ENCODE assay signal across 15 cellular contexts in the genomic region with DNA sequence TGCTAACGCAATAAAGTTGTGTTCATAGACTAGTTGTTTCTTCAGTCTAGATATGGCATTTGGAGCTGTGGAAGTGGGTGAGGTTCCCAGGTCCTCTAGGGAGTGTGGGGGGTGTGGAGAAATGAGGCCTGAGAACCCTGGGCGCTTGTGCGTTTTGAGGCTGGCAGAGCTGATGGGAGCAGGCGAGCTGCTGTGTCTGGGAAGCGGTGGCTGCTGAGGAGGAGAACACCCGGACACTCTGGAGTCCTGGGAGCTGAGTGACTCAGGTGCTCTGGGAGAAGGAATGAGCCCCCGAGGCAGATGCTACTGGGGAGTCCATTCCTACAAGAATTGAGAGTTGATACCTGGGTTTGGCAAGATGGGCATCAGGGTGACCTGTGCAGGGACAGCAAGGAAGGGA.
DNase-seq lines count a peak whose midpoint lies in the region; ATAC-seq and TF ChIP-seq lines count a peak whose summit lies in the region.
"Had no signal": no experiment of that assay in that cellular context is flagged by ENCODE, and none has a peak within 500 bp of the region (broad histone marks: within the 10 kb centered on the region; RNA-seq: fewer than 3 reads in every experiment).

No MANE protein-coding gene starts in this region.

- intact Hi-C loops in vagina (cut with DNase I): no loop called here
- intact Hi-C loops in left lung (cut with DNase I): no loop called here

- H3K27me3 ChIP-seq in vagina (no peaks in the 10 kb centered on the region), left lung (no peaks in the 10 kb centered on the region)
- H3K27me3 ChIP-seq: BLaER1 had no signal

- peaks cover 38% of the 10 kb centered on the region for H3K36me3 Mint-ChIP-seq in central memory CD8-positive, alpha-beta T cell (ENCODE audit: insufficient read depth)

- no peaks in the 10 kb centered on the region for H3K4me1 Mint-ChIP-seq in central memory CD8-positive, alpha-beta T cell

- H3K4me3 ChIP-seq in vagina: no peak overlapping the region
- no peak overlapping the region for H3K4me3 ChIP-seq in left lung
- H3K4me3 ChIP-seq: BLaER1, GM23248 had no signal

- DNase-seq in activated CD8-positive, alpha-beta memory T cell treated with anti-CD3 and anti-CD28 coated beads for 24 hours: peak; percentile 42
- DNase-seq in activated CD8-positive, alpha-beta memory T cell treated with anti-CD3 and anti-CD28 coated beads, Interleukin-2, amount 50 U/mL, for 48 hours: no peak
- DNase-seq in central memory CD8-positive, alpha-beta T cell (ENCODE audit: low spot score in 2 of 2): no peak
- DNase-seq in mesenteric fat pad (ENCODE audit: low spot score) (peak; percentile 43), vagina (ENCODE audit: extremely low spot score in 2 of 2) (peak; percentile 64 to 67), left lung (no peak), CD1c-positive myeloid dendritic cell (ENCODE audit: extremely low spot score) (no peak)
- DNase-seq: 8988T; AML-193; CD4-positive, CD25-positive, alpha-beta regulatory T cell; DMS53; GF-D8; GM23248; H7 had no signal

- no peak for ATAC-seq in central memory CD8-positive, alpha-beta T cell (replicated peaks; ENCODE audit: extremely low read depth, poor library complexity, severe bottlenecking)
- ATAC-seq in left lung: no peak

- no peak for TF ChIP-seq POLR2A in vagina (IDR thresholded peaks at IDR 0.05)

- H3K9me3 ChIP-seq in vagina (no peaks in the 10 kb centered on the region), left lung (no peaks in the 10 kb centered on the region)
- H3K9me3 ChIP-seq: BLaER1 had no signal

- H3K27ac Mint-ChIP-seq in central memory CD8-positive, alpha-beta T cell (ENCODE audit: low read depth): peak overlapping the region; percentile 30

- TF ChIP-seq CTCF in vagina (IDR thresholded peaks at IDR 0.05) (no peak), left lung (IDR thresholded peaks at IDR 0.05) (no peak)

- H3K36me3 ChIP-seq in vagina: peaks cover 0 to 22% of the 10 kb centered on the region in 2 donors
- H3K36me3 ChIP-seq in left lung: peaks cover 0 to 80% of the 10 kb centered on the region in 2 donors

- H3K27me3 Mint-ChIP-seq in central memory CD8-positive, alpha-beta T cell: no peaks in the 10 kb centered on the region
- H3K27me3 Mint-ChIP-seq: CD4-positive, CD25-positive, alpha-beta regulatory T cell had no signal

- no peak overlapping the region for H3K4me3 Mint-ChIP-seq in central memory CD8-positive, alpha-beta T cell
- H3K4me3 Mint-ChIP-seq: CD4-positive, CD25-positive, alpha-beta regulatory T cell had no signal

- no peak overlapping the region for H3K27ac ChIP-seq in vagina
- no peak overlapping the region for H3K27ac ChIP-seq in left lung
- H3K27ac ChIP-seq: BLaER1, GM23248 had no signal

- H3K9me3 Mint-ChIP-seq in central memory CD8-positive, alpha-beta T cell: no peaks in the 10 kb centered on the region

- H3K4me1 ChIP-seq in vagina (no peaks in the 10 kb centered on the region), left lung (no peaks in the 10 kb centered on the region)
- H3K4me1 ChIP-seq: BLaER1 had no signal

Comparison
In these comparisons a context has a peak if more than half of its experiments do, and no peak if none do; other contexts are left out.
1. DNase-seq: peak in activated CD8-positive, alpha-beta memory T cell treated with anti-CD3 and anti-CD28 coated beads for 24 hours (single experiment), mesenteric fat pad (single experiment) and vagina (2 of 2); none in activated CD8-positive, alpha-beta memory T cell treated with anti-CD3 and anti-CD28 coated beads, Interleukin-2, amount 50 U/mL, for 48 hours (single experiment), central memory CD8-positive, alpha-beta T cell (0 of 2), left lung (0 of 2) and CD1c-positive myeloid dendritic cell (single experiment).